In genomic region chr15:39669671-39670070, GRCh38 we compare ENCODE assay signal across 25 cellular contexts.
DNase-seq lines count a peak whose midpoint lies in the region; ATAC-seq and TF ChIP-seq lines count a peak whose summit lies in the region.
"Had no signal": no experiment of that assay in that cellular context is flagged by ENCODE, and none has a peak within 500 bp of the region (broad histone marks: within the 10 kb centered on the region; RNA-seq: fewer than 3 reads in every experiment).

No MANE protein-coding gene starts in this region.

- H3K27ac ChIP-seq in A673 (ENCODE audit: low read depth, low read length, poor library complexity, severe bottlenecking): no peak overlapping the region
- peak overlapping the region; percentile 59; the same call in 1 of the 2 replicates for H3K27ac ChIP-seq in SK-N-MC
- H3K27ac ChIP-seq: BLaER1, SJSA1 had no signal

- intact Hi-C loops in A673 (cut with micrococcal nuclease; ENCODE audit: unreplicated experiment): no loop called here

- CTCF ChIA-PET in A673 (lab: Charles Lee): no interaction called here

- BruUV-seq in A673 (replicated peaks; lab: Mats Ljungman, UMichigan): no TSS peak

- peak; percentile 14 for DNase-seq in A673 (ENCODE audit: low spot score)
- peak; percentile 21 for DNase-seq in LNCaP clone FGC (ENCODE audit: low read depth)
- DNase-seq in NCI-H1694 treated with DMSO at 0.1 percent for 48 hours (lab: John Stamatoyannopoulos, UW): peak; percentile 10
- DNase-seq in SK-N-MC (ENCODE audit: low read depth, low spot score): no peak
- no peak for DNase-seq in H7
- DNase-seq: CD4-positive, CD25-positive, alpha-beta regulatory T cell; DMS53; EL; GDM1; GOT3; HCEC 1CT; KBM-7; MG63; NCI-H1436; NCI-H1930; NCI-H2107; NCI-H510A; NK-92 treated with Interleukin-12 subunit alpha and Interleukin-12 subunit beta, amount 100 ng/mL, for 24 hours; PC-3; T-cell had no signal

- H3K27me3 ChIP-seq in A673 (replicated peaks; ENCODE audit: insufficient read depth, low read depth, low read length, poor library complexity): no peaks in the 10 kb centered on the region
- H3K27me3 ChIP-seq in H7 (ENCODE audit: control insufficient read depth, insufficient read depth, low read length): no peaks in the 10 kb centered on the region
- H3K27me3 ChIP-seq: BLaER1, MG63, SJSA1 had no signal

- no peaks in the 10 kb centered on the region for H3K4me1 ChIP-seq in A673 (ENCODE audit: insufficient read depth, low read length, poor library complexity, severe bottlenecking)
- H3K4me1 ChIP-seq: BLaER1 had no signal

- POLR2A ChIA-PET in A673 (lab: Charles Lee; ENCODE audit: low non-redundant PET): no interaction called here

- TF ChIP-seq CTCF in A673 (conservative IDR thresholded peaks at IDR 0.05; ENCODE audit: low read depth, low read length): no peak
- no peak for TF ChIP-seq CTCF in LNCaP clone FGC (IDR thresholded peaks at IDR 0.05; ENCODE audit: control insufficient read depth, extremely low read depth, insufficient read depth)

- no peak for ATAC-seq in HG02885 (IDR thresholded peaks at IDR 0.05; ENCODE audit: poor library complexity, unreplicated experiment)
- ATAC-seq in HG02610 (IDR thresholded peaks at IDR 0.05; ENCODE audit: unreplicated experiment): no peak
- ATAC-seq: GM12878, PC-3, T-cell had no signal

- H3K4me3 ChIP-seq in A673 (ENCODE audit: low read depth, low read length, poor library complexity, severe bottlenecking): no peak overlapping the region
- H3K4me3 ChIP-seq in LNCaP clone FGC (ENCODE audit: low read depth, low read length): no peak overlapping the region
- no peak overlapping the region for H3K4me3 ChIP-seq in SK-N-MC
- no peak overlapping the region for H3K4me3 ChIP-seq in H7 (ENCODE audit: insufficient read depth, low read depth, low read length)
- H3K4me3 ChIP-seq: BLaER1, GM12878, MG63, SJSA1 had no signal

- H3K9me3 ChIP-seq in A673 (ENCODE audit: low read depth, low read length, poor library complexity, severe bottlenecking) (no peaks in the 10 kb centered on the region), SK-N-MC (ENCODE audit: low read depth, low read length) (no peaks in the 10 kb centered on the region)
- H3K9me3 ChIP-seq: BLaER1, MG63, SJSA1 had no signal

- H3K36me3 ChIP-seq in A673 (ENCODE audit: insufficient read depth, low read length, poor library complexity, severe bottlenecking) (no peaks in the 10 kb centered on the region), SK-N-MC (ENCODE audit: insufficient read depth, low read length) (no peaks in the 10 kb centered on the region), H7 (replicated peaks; ENCODE audit: control insufficient read depth, insufficient read depth, low read length) (no peaks in the 10 kb centered on the region)
- H3K36me3 ChIP-seq: BLaER1, MG63, SJSA1 had no signal

- H3K9ac ChIP-seq in SK-N-MC (ENCODE audit: insufficient read length): no peak overlapping the region
- H3K9ac ChIP-seq: BLaER1 had no signal

Comparison
In these comparisons a context has a peak if more than half of its experiments do, and no peak if none do; other contexts are left out.
1. DNase-seq: peak in A673 (single experiment), LNCaP clone FGC (single experiment) and NCI-H1694 treated with DMSO at 0.1 percent for 48 hours (single experiment); none in SK-N-MC (single experiment) and H7 (single experiment).